Comparison of ENCODE assay signal across 8 cellular contexts in the genomic region with DNA sequence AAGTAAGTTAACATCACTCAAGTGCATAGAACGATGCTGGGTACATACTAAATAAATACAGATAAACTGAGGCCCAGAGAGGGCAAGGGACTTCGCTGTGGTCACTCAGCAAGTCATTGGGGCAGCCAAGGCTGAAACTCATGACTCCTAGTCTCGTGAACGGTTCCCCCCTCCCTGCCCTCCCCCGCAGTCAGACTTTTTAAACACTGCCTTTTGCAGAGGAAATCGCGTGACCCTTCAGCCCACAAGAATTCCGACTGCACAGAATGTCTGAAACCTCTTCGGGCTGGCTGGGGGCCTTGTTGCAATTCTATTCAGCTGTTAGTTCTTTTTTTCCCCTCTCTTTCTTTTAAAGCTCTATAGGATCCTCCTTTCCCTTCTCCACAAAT. TPM values are rescaled to one million over a fixed set of nuclear protein-coding genes. Genes with fewer than 3 reads are reported as not detected.
DNase-seq lines count a peak whose midpoint lies in the region; ATAC-seq and TF ChIP-seq lines count a peak whose summit lies in the region.

No MANE protein-coding gene starts in this region.

- no peaks in the 10 kb centered on the region for H3K36me3 ChIP-seq in sigmoid colon

- TF ChIP-seq CTCF in sigmoid colon (IDR thresholded peaks at IDR 0.05): no peak

- H3K4me3 ChIP-seq in sigmoid colon: peak overlapping the region in 1 of 4 donors; percentile 6

- H3K27ac ChIP-seq in sigmoid colon: peak overlapping the region; percentile 78 to 90 (median 82)

- no peaks in the 10 kb centered on the region for H3K27me3 ChIP-seq in sigmoid colon

- no peaks in the 10 kb centered on the region for H3K9me3 ChIP-seq in sigmoid colon

- 16 to 18% methylated on average over 9 of the region's 9 CpGs for WGBS in sigmoid colon, 2 donors

- TF ChIP-seq POLR2A in sigmoid colon (IDR thresholded peaks at IDR 0.05): no peak

- DNase-seq in AG20443 (ENCODE audit: low spot score): peak; percentile 90
- peak in 50 of 76 experiments; percentile 1 to 68 (median 32) for DNase-seq in HUDEP-2 (lab: John Stamatoyannopoulos, UW; ENCODE audit: unreplicated experiment in 76 of 76)
- peak; percentile 71 for DNase-seq in activated CD8-positive, alpha-beta memory T cell treated with anti-CD3 and anti-CD28 coated beads, Interleukin-2, amount 50 U/mL, for 48 hours
- DNase-seq in globus pallidus (ENCODE audit: low spot score): peak; percentile 57
- DNase-seq in sigmoid colon: peak; percentile 95
- no peak for DNase-seq in NCI-H774 (lab: John Stamatoyannopoulos, UW)

- peak in 2 of 4 donors; percentile 47 to 88 for TF ChIP-seq EP300 in sigmoid colon (IDR thresholded peaks at IDR 0.05)

- H3K4me1 ChIP-seq in sigmoid colon: peaks cover 0 to 90% (median 77%) of the 10 kb centered on the region in 4 donors

- peak; percentile 51 for ATAC-seq in GM19351 (IDR thresholded peaks at IDR 0.05; ENCODE audit: unreplicated experiment)
- ATAC-seq in GM19328 (IDR thresholded peaks at IDR 0.05; ENCODE audit: unreplicated experiment): no peak

- intact Hi-C loops in sigmoid colon (cut with DNase I): no loop called here

RNA-seq across cellular contexts. Expression of gene NEK6, which starts 28.1 kb away (rescaled TPM):
- total RNA-seq in sigmoid colon: 10 to 100 TPM in 2 of 4 donors, 1 to 10 TPM in 2; 8.2 to 24.1 (median 14.2) TPM
- 10 to 100 TPM; 13.8 to 36.2 (median 24.7) TPM for polyA plus RNA-seq in sigmoid colon
